15 cellular contexts compared by ENCODE assay signal in the genomic region with DNA sequence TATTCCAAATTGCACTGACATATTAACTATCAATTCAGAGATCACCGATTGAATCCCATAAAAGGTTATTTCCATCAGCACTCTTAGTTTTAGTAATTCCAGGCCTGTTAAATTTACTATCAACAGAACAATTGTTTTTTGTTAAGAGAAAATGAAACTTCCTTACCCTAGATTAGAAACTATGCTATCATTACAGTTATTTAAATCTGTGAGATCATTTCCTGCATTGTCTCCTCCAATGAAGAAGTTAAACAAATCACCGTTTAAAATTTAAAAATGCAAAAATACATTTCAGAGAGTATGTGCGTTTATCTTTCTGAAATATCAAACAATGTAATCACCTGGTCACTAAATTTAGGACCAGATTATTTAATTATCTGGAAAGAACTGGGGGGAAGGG. TPM values are rescaled to one million over a fixed set of nuclear protein-coding genes. Genes with fewer than 3 reads are reported as not detected.
A peak's percentile ranks its signal among the peaks of the same experiment; 100 is the strongest.
DNase-seq lines count a peak whose midpoint lies in the region; ATAC-seq lines count a peak whose summit lies in the region.
"Had no signal": no experiment of that assay in that cellular context is flagged by ENCODE, and none has a peak within 500 bp of the region (broad histone marks: within the 10 kb centered on the region; RNA-seq: fewer than 3 reads in every experiment).

No MANE protein-coding gene starts in this region.

- H3K9me3 Mint-ChIP-seq in stimulated activated naive CD8-positive, alpha-beta T cell treated with anti-CD3 and anti-CD28 coated beads, Interleukin-15, Interleukin-2, amounts not matched to agents 100 ng/mL and 50 ng/mL, for 24 hours, result no peaks in the 10 kb centered on the region
- peaks cover 0 to 6% (median 0%) of the 10 kb centered on the region in 3 donors for H3K9me3 Mint-ChIP-seq in T-cell
- H3K9me3 Mint-ChIP-seq in central memory CD8-positive, alpha-beta T cell, result no peaks in the 10 kb centered on the region
- H3K9me3 Mint-ChIP-seq in stimulated activated naive CD8-positive, alpha-beta T cell treated with anti-CD3 and anti-CD28 coated beads, Interleukin-15, amount 100 ng/mL, for 72 hours, result peaks cover 0 to 5% of the 10 kb centered on the region in 2 donors
- H3K9me3 Mint-ChIP-seq: dendritic cell treated with granulocyte-macrophage colony-stimulating factor and Interleukin-4, amounts not matched to agents 40 ng/mL and 50 ng/mL, for 4 days; H9 had no signal

- peaks cover 41% of the 10 kb centered on the region for H3K36me3 Mint-ChIP-seq in stimulated activated naive CD8-positive, alpha-beta T cell treated with anti-CD3 and anti-CD28 coated beads, Interleukin-15, Interleukin-2, amounts not matched to agents 100 ng/mL and 50 ng/mL, for 24 hours (ENCODE audit: low read depth)
- peaks cover 9% of the 10 kb centered on the region for H3K36me3 Mint-ChIP-seq in T-cell
- H3K36me3 Mint-ChIP-seq in central memory CD8-positive, alpha-beta T cell (ENCODE audit: insufficient read depth), result peaks cover 5% of the 10 kb centered on the region

- H3K4me3 Mint-ChIP-seq in stimulated activated naive CD8-positive, alpha-beta T cell treated with anti-CD3 and anti-CD28 coated beads, Interleukin-15, Interleukin-2, amounts not matched to agents 100 ng/mL and 50 ng/mL, for 24 hours, result peak overlapping the region; percentile 59
- H3K4me3 Mint-ChIP-seq in T-cell, result peak overlapping the region; percentile 22 to 58 (median 32)
- peak overlapping the region; percentile 37 for H3K4me3 Mint-ChIP-seq in central memory CD8-positive, alpha-beta T cell
- peak overlapping the region; percentile 53 to 74 for H3K4me3 Mint-ChIP-seq in stimulated activated naive CD8-positive, alpha-beta T cell treated with anti-CD3 and anti-CD28 coated beads, Interleukin-15, amount 100 ng/mL, for 72 hours
- H3K4me3 Mint-ChIP-seq: dendritic cell treated with granulocyte-macrophage colony-stimulating factor and Interleukin-4, amounts not matched to agents 40 ng/mL and 50 ng/mL, for 4 days; H9 had no signal

- H3K36me3 ChIP-seq in MG63, result no peaks in the 10 kb centered on the region
- H3K36me3 ChIP-seq: esophagus squamous epithelium, vagina had no signal

- POLR2A ChIA-PET in T-cell (lab: Charles Lee), result no interaction called here

- H3K27ac Mint-ChIP-seq in stimulated activated naive CD8-positive, alpha-beta T cell treated with anti-CD3 and anti-CD28 coated beads, Interleukin-15, Interleukin-2, amounts not matched to agents 100 ng/mL and 50 ng/mL, for 24 hours, result peak overlapping the region; percentile 96
- peak overlapping the region; percentile 71 to 85 for H3K27ac Mint-ChIP-seq in T-cell
- peak overlapping the region; percentile 90 for H3K27ac Mint-ChIP-seq in central memory CD8-positive, alpha-beta T cell (ENCODE audit: low read depth)
- peak overlapping the region; percentile 95 to 98 for H3K27ac Mint-ChIP-seq in stimulated activated naive CD8-positive, alpha-beta T cell treated with anti-CD3 and anti-CD28 coated beads, Interleukin-15, amount 100 ng/mL, for 72 hours
- H3K27ac Mint-ChIP-seq: dendritic cell treated with granulocyte-macrophage colony-stimulating factor and Interleukin-4, amounts not matched to agents 40 ng/mL and 50 ng/mL, for 4 days had no signal

- CTCF ChIA-PET in T-cell (lab: Charles Lee), result no interaction called here

- H3K4me1 Mint-ChIP-seq in stimulated activated naive CD8-positive, alpha-beta T cell treated with anti-CD3 and anti-CD28 coated beads, Interleukin-15, Interleukin-2, amounts not matched to agents 100 ng/mL and 50 ng/mL, for 24 hours (ENCODE audit: low read depth), result peaks cover 93% of the 10 kb centered on the region
- H3K4me1 Mint-ChIP-seq in T-cell, result peaks cover 96% of the 10 kb centered on the region in 3 donors
- H3K4me1 Mint-ChIP-seq in central memory CD8-positive, alpha-beta T cell, result peaks cover 60% of the 10 kb centered on the region
- peaks cover 69% of the 10 kb centered on the region for H3K4me1 Mint-ChIP-seq in stimulated activated naive CD8-positive, alpha-beta T cell treated with anti-CD3 and anti-CD28 coated beads, Interleukin-15, amount 100 ng/mL, for 72 hours

- no peak for ATAC-seq in stimulated activated naive CD8-positive, alpha-beta T cell treated with anti-CD3 and anti-CD28 coated beads, Interleukin-15, Interleukin-2, amounts not matched to agents 100 U/mL and 50 U/mL, for 24 hours
- ATAC-seq in T-cell (replicated peaks in 1 of 4), result no peak
- no peak for ATAC-seq in central memory CD8-positive, alpha-beta T cell (replicated peaks; ENCODE audit: extremely low read depth, poor library complexity, severe bottlenecking)
- ATAC-seq in stimulated activated naive CD8-positive, alpha-beta T cell treated with anti-CD3 and anti-CD28 coated beads, Interleukin-15, amount 100 ng/mL, for 72 hours, result no peak
- ATAC-seq in HG03439 (IDR thresholded peaks at IDR 0.05; ENCODE audit: unreplicated experiment), result no peak
- ATAC-seq in GM21515 (IDR thresholded peaks at IDR 0.05; ENCODE audit: unreplicated experiment), result no peak

- H3K27me3 Mint-ChIP-seq in stimulated activated naive CD8-positive, alpha-beta T cell treated with anti-CD3 and anti-CD28 coated beads, Interleukin-15, Interleukin-2, amounts not matched to agents 100 ng/mL and 50 ng/mL, for 24 hours, result no peaks in the 10 kb centered on the region
- H3K27me3 Mint-ChIP-seq in T-cell, result no peaks in the 10 kb centered on the region
- H3K27me3 Mint-ChIP-seq in central memory CD8-positive, alpha-beta T cell, result no peaks in the 10 kb centered on the region
- no peaks in the 10 kb centered on the region for H3K27me3 Mint-ChIP-seq in stimulated activated naive CD8-positive, alpha-beta T cell treated with anti-CD3 and anti-CD28 coated beads, Interleukin-15, amount 100 ng/mL, for 72 hours
- H3K27me3 Mint-ChIP-seq: progenitor cell of endocrine pancreas had no signal

- H3K9me3 ChIP-seq in MG63, result no peaks in the 10 kb centered on the region
- H3K9me3 ChIP-seq: esophagus squamous epithelium, vagina had no signal

- H3K4me3 ChIP-seq in MG63, result no peak overlapping the region
- H3K4me3 ChIP-seq: esophagus squamous epithelium, vagina had no signal

- H3K27me3 ChIP-seq in MG63, result no peaks in the 10 kb centered on the region
- H3K27me3 ChIP-seq: esophagus squamous epithelium, vagina had no signal

- no peak for DNase-seq in stimulated activated naive CD8-positive, alpha-beta T cell treated with anti-CD3 and anti-CD28 coated beads, Interleukin-15, Interleukin-2, amounts not matched to agents 100 U/mL and 50 U/mL, for 24 hours
- DNase-seq in T-cell, result no peak
- DNase-seq in central memory CD8-positive, alpha-beta T cell (ENCODE audit: low spot score in 2 of 2), result no peak
- no peak for DNase-seq in stimulated activated naive CD8-positive, alpha-beta T cell treated with anti-CD3 and anti-CD28 coated beads, Interleukin-15, amount 100 ng/mL, for 72 hours
- DNase-seq in MG63, result no peak
- DNase-seq: esophagus squamous epithelium; H9; NCI-H1092 treated with DMSO at 0.1 percent for 48 hours; NK-92 treated with Interleukin-12 subunit alpha and Interleukin-12 subunit beta, amount 100 ng/mL, for 24 hours had no signal

RNA-seq across cellular contexts. Expression of a gene that starts 57.4 kb away (rescaled TPM):
- 10 to 100 TPM; 71.4 to 81.4 (median 75.2) TPM for total RNA-seq in T-cell
- 2.4 and 3.1 TPM in 2 replicates for total RNA-seq in MG63 (2014; rRNA removed; shearing (Covaris generic); ENCODE audit: low replicate concordance)

Comparison
In these comparisons a context has a peak if more than half of its experiments do, and no peak if none do; other contexts are left out.
1. RNA of a gene that starts 57.4 kb away (total RNA-seq): 71.4 to 81.4 TPM in T-cell; 2.4 to 3.1 TPM in MG63; every median in the first group is over 10 times any median in the second.
2. Peak in every context shown above with its lines, with median percentiles within 50 percentile points of each other: H3K27ac Mint-ChIP-seq and H3K4me3 Mint-ChIP-seq.